Comparison of ENCODE assay signal across 3 cellular contexts in genomic region chr19:10963865-10964264, GRCh38.
TF ChIP-seq lines count a peak whose summit lies in the region.

No MANE protein-coding gene starts in this region.

TF ChIP-seq in GM12878, 131 proteins besides CTCF, POLR2A, EP300 and RAD21:
- TF ChIP-seq ATF7 (IDR thresholded peaks at IDR 0.05; ENCODE audit: low read depth) (peak; percentile 70; the same call in 1 of the 2 replicates), HDAC6 (IDR thresholded peaks at IDR 0.05; ENCODE audit: unreplicated experiment) (no peak)

TF ChIP-seq in neural cell, 6 proteins besides CTCF, POLR2A, EP300 and RAD21:
- TF ChIP-seq REST (IDR thresholded peaks at IDR 0.05; ENCODE audit: borderline replicate concordance) (no peak), EZH2 (IDR thresholded peaks at IDR 0.05; ENCODE audit: borderline replicate concordance, insufficient read depth, low read length, poor library complexity, severe bottlenecking) (no peak), MXI1 (conservative IDR thresholded peaks at IDR 0.05; ENCODE audit: poor library complexity, severe bottlenecking) (no peak), SMC3 (conservative IDR thresholded peaks at IDR 0.05; ENCODE audit: poor library complexity) (no peak), POLR2AphosphoS5 (IDR thresholded peaks at IDR 0.05) (no peak), TAF1 (IDR thresholded peaks at IDR 0.05; ENCODE audit: low read depth) (no peak)
TF ChIP-seq in neural cell: peak in this region for 0.

TF ChIP-seq in SK-N-SH, 30 proteins besides CTCF, POLR2A, EP300 and RAD21:
- TF ChIP-seq FOXJ3 (CRISPR knock-in tag; IDR thresholded peaks at IDR 0.05) (no peak), REST (IDR thresholded peaks at IDR 0.05; ENCODE audit: low read depth, low read length) (no peak)
